Comparison of ENCODE assay signal across 21 cellular contexts in genomic region chr7:94418851-94419250, GRCh38. TPM values are rescaled to one million over a fixed set of nuclear protein-coding genes. Genes with fewer than 3 reads are reported as not detected.
DNase-seq lines count a peak whose midpoint lies in the region; ATAC-seq and TF ChIP-seq lines count a peak whose summit lies in the region.
"Had no signal": no experiment of that assay in that cellular context is flagged by ENCODE, and none has a peak within 500 bp of the region (broad histone marks: within the 10 kb centered on the region; RNA-seq: fewer than 3 reads in every experiment).

No MANE protein-coding gene starts in this region.

- WGBS in gastroesophageal sphincter (ENCODE audit: low coverage in 1 of 2), 2 donors: 35 to 46% methylated on average over 5 of the region's 5 CpGs

- H3K27ac ChIP-seq in ascending aorta: peak overlapping the region; percentile 28 to 79
- peak overlapping the region; percentile 20 to 94 (median 54) for H3K27ac ChIP-seq in gastroesophageal sphincter
- H3K27ac ChIP-seq in thoracic aorta: peak overlapping the region; percentile 25 to 48
- H3K27ac ChIP-seq: pancreas, right atrium auricular region, spleen had no signal

- H3K4me3 Mint-ChIP-seq in HFFc6 (peak overlapping the region; percentile 74), natural killer cell (no peak overlapping the region)
- H3K4me3 Mint-ChIP-seq: activated T-helper 1 cell treated with anti-CD3 and anti-CD28 coated beads, Interleukin-12 subunit alpha, Interleukin-12 subunit beta, Interleukin-2, Interleukin-4 antibody, amounts not matched to agents 30 ng/mL and 10 ng/mL and 1 ng/mL, durations not matched to agents 14 hours and 24 hours and 36 hours; CD4-positive, CD25-positive, alpha-beta regulatory T cell; dendritic cell treated with granulocyte-macrophage colony-stimulating factor and Interleukin-4, amounts not matched to agents 40 ng/mL and 50 ng/mL, for 4 days; naive thymus-derived CD8-positive, alpha-beta T cell; type B pancreatic cell had no signal

- no peak for TF ChIP-seq POLR2A in gastroesophageal sphincter (IDR thresholded peaks at IDR 0.05)

- H3K27me3 Mint-ChIP-seq in HFFc6 (ENCODE audit: insufficient read depth) (peaks cover 49% of the 10 kb centered on the region), natural killer cell (ENCODE audit: low read depth in 2 of 2) (peaks cover 9 to 23% of the 10 kb centered on the region in 2 donors)
- H3K27me3 Mint-ChIP-seq: dendritic cell treated with granulocyte-macrophage colony-stimulating factor and Interleukin-4, amounts not matched to agents 40 ng/mL and 50 ng/mL, for 4 days; type B pancreatic cell had no signal

- DNase-seq in HFFc6 (no peak), ascending aorta (ENCODE audit: low spot score in 2 of 2) (no peak), thoracic aorta (ENCODE audit: low spot score) (no peak), CD1c-positive myeloid dendritic cell (ENCODE audit: extremely low spot score) (no peak), natural killer cell (no peak)
- DNase-seq: activated CD4-positive, alpha-beta T cell treated with anti-CD3 and anti-CD28 coated beads, Interleukin-2, amount 50 U/mL, for 4 hours; activated naive CD4-positive, alpha-beta T cell treated with anti-CD3 and anti-CD28 coated beads, Interleukin-2, amount 50 U/mL, for 16 hours; CD4-positive, CD25-positive, alpha-beta regulatory T cell; naive thymus-derived CD8-positive, alpha-beta T cell; NCI-H1417 treated with DMSO at 0.1 percent for 48 hours; NCI-H510A; pancreas; SHP77; spleen had no signal

- no peak for TF ChIP-seq EP300 in gastroesophageal sphincter (IDR thresholded peaks at IDR 0.05)

- peaks cover 100% of the 10 kb centered on the region for H3K4me1 Mint-ChIP-seq in HFFc6 (ENCODE audit: low read depth)
- H3K4me1 Mint-ChIP-seq in natural killer cell: no peaks in the 10 kb centered on the region
- H3K4me1 Mint-ChIP-seq: CD4-positive, CD25-positive, alpha-beta regulatory T cell; naive thymus-derived CD8-positive, alpha-beta T cell had no signal

- H3K9me3 Mint-ChIP-seq in HFFc6: peaks cover 20% of the 10 kb centered on the region; the same call in 1 of the 2 replicates
- no peaks in the 10 kb centered on the region for H3K9me3 Mint-ChIP-seq in natural killer cell
- H3K9me3 Mint-ChIP-seq: activated T-helper 1 cell treated with anti-CD3 and anti-CD28 coated beads, Interleukin-12 subunit alpha, Interleukin-12 subunit beta, Interleukin-2, Interleukin-4 antibody, amounts not matched to agents 30 ng/mL and 10 ng/mL and 1 ng/mL, durations not matched to agents 14 hours and 24 hours and 36 hours; CD4-positive, CD25-positive, alpha-beta regulatory T cell; dendritic cell treated with granulocyte-macrophage colony-stimulating factor and Interleukin-4, amounts not matched to agents 40 ng/mL and 50 ng/mL, for 4 days; naive thymus-derived CD8-positive, alpha-beta T cell; type B pancreatic cell had no signal

- H3K36me3 ChIP-seq in ascending aorta (peaks cover 83 to 97% of the 10 kb centered on the region in 2 donors), gastroesophageal sphincter (peaks cover 26 to 98% of the 10 kb centered on the region in 2 donors), thoracic aorta (peaks cover 82% of the 10 kb centered on the region)
- H3K36me3 ChIP-seq: pancreas had no signal

- H3K27ac Mint-ChIP-seq in HFFc6 (peak overlapping the region; percentile 89), natural killer cell (no peak overlapping the region)
- H3K27ac Mint-ChIP-seq: activated T-helper 1 cell treated with anti-CD3 and anti-CD28 coated beads, Interleukin-12 subunit alpha, Interleukin-12 subunit beta, Interleukin-2, Interleukin-4 antibody, amounts not matched to agents 30 ng/mL and 10 ng/mL and 1 ng/mL, durations not matched to agents 14 hours and 24 hours and 36 hours; CD4-positive, CD25-positive, alpha-beta regulatory T cell; dendritic cell treated with granulocyte-macrophage colony-stimulating factor and Interleukin-4, amounts not matched to agents 40 ng/mL and 50 ng/mL, for 4 days; naive thymus-derived CD8-positive, alpha-beta T cell; type B pancreatic cell had no signal

- TF ChIP-seq CTCF in HFFc6 (IDR thresholded peaks at IDR 0.05) (no peak), ascending aorta (IDR thresholded peaks at IDR 0.05) (no peak), gastroesophageal sphincter (IDR thresholded peaks at IDR 0.05) (no peak), thoracic aorta (IDR thresholded peaks at IDR 0.05) (no peak), natural killer cell (IDR thresholded peaks at IDR 0.05) (no peak)

- H3K4me1 ChIP-seq in ascending aorta: peaks cover 0 to 9% of the 10 kb centered on the region in 2 donors
- peaks cover 2 to 43% (median 6%) of the 10 kb centered on the region in 3 donors for H3K4me1 ChIP-seq in gastroesophageal sphincter
- H3K4me1 ChIP-seq in thoracic aorta (ENCODE audit: control insufficient read depth in 1 of 2, low read depth in 2 of 2): peaks cover 3 to 43% of the 10 kb centered on the region in 2 donors
- H3K4me1 ChIP-seq: pancreas, right atrium auricular region, spleen had no signal

- intact Hi-C loops in ascending aorta (cut with DNase I) (no loop called here), natural killer cell (cut with micrococcal nuclease) (no loop called here)

- H3K27me3 ChIP-seq in ascending aorta (no peaks in the 10 kb centered on the region), gastroesophageal sphincter (no peaks in the 10 kb centered on the region), thoracic aorta (replicated peaks; ENCODE audit: insufficient read depth) (no peaks in the 10 kb centered on the region)
- H3K27me3 ChIP-seq: pancreas, right atrium auricular region, spleen had no signal

- H3K9me3 ChIP-seq in ascending aorta (no peaks in the 10 kb centered on the region), gastroesophageal sphincter (no peaks in the 10 kb centered on the region), thoracic aorta (no peaks in the 10 kb centered on the region)
- H3K9me3 ChIP-seq: pancreas, right atrium auricular region, spleen had no signal

- H3K36me3 Mint-ChIP-seq in HFFc6 (ENCODE audit: low read depth) (peaks cover 92% of the 10 kb centered on the region), natural killer cell (no peaks in the 10 kb centered on the region)
- H3K36me3 Mint-ChIP-seq: CD4-positive, CD25-positive, alpha-beta regulatory T cell; naive thymus-derived CD8-positive, alpha-beta T cell had no signal

- H3K4me3 ChIP-seq in ascending aorta (no peak overlapping the region), gastroesophageal sphincter (no peak overlapping the region), thoracic aorta (no peak overlapping the region)
- H3K4me3 ChIP-seq: pancreas, right atrium auricular region, spleen had no signal

- no peak for ATAC-seq in gastroesophageal sphincter
- no peak for ATAC-seq in thoracic aorta (ENCODE audit: insufficient number of reproducible peaks, low FRiP score, low read depth)
- ATAC-seq in HG03442 (IDR thresholded peaks at IDR 0.05; ENCODE audit: unreplicated experiment): no peak
- no peak for ATAC-seq in GM19324 (IDR thresholded peaks at IDR 0.05; ENCODE audit: low FRiP score, unreplicated experiment)
- ATAC-seq in natural killer cell: no peak
- ATAC-seq: naive thymus-derived CD8-positive, alpha-beta T cell; pancreas had no signal

RNA-seq across cellular contexts. Expression of gene COL1A2, which starts 24.2 kb away (rescaled TPM):
- 1,000 to 10,000 TPM; 3,728 to 6,317 (median 3,918) TPM for total RNA-seq in HFFc6 (2021; fragmentation: NEBNext Ultra II Directional; extraction: Animal tissue kit (Norgen Biotek cat#: 25700))
- total RNA-seq in ascending aorta (692 TPM), gastroesophageal sphincter (100 to 1,000 TPM; 203 to 686 (median 311) TPM), thoracic aorta (1,000 to 10,000 TPM; 1,117 to 1,356 TPM), natural killer cell (not detected)
- total RNA-seq: CD4-positive, CD25-positive, alpha-beta regulatory T cell; naive thymus-derived CD8-positive, alpha-beta T cell had no signal

Comparison
In these comparisons a context has a peak if more than half of its experiments do, and no peak if none do; other contexts are left out.
1. RNA of gene COL1A2, which starts 24.2 kb away (total RNA-seq): 3,728 to 6,317 TPM in HFFc6, 1,117 to 1,356 TPM in thoracic aorta, 692 TPM in ascending aorta (single experiment) and 203 to 686 TPM in gastroesophageal sphincter; not detected in natural killer cell; every median in the first group is over 100 times any median in the second.
2. Peak in every context shown above with its lines, with median percentiles within 50 percentile points of each other: H3K27ac ChIP-seq.